8 cellular contexts compared by ENCODE assay signal in the genomic region with DNA sequence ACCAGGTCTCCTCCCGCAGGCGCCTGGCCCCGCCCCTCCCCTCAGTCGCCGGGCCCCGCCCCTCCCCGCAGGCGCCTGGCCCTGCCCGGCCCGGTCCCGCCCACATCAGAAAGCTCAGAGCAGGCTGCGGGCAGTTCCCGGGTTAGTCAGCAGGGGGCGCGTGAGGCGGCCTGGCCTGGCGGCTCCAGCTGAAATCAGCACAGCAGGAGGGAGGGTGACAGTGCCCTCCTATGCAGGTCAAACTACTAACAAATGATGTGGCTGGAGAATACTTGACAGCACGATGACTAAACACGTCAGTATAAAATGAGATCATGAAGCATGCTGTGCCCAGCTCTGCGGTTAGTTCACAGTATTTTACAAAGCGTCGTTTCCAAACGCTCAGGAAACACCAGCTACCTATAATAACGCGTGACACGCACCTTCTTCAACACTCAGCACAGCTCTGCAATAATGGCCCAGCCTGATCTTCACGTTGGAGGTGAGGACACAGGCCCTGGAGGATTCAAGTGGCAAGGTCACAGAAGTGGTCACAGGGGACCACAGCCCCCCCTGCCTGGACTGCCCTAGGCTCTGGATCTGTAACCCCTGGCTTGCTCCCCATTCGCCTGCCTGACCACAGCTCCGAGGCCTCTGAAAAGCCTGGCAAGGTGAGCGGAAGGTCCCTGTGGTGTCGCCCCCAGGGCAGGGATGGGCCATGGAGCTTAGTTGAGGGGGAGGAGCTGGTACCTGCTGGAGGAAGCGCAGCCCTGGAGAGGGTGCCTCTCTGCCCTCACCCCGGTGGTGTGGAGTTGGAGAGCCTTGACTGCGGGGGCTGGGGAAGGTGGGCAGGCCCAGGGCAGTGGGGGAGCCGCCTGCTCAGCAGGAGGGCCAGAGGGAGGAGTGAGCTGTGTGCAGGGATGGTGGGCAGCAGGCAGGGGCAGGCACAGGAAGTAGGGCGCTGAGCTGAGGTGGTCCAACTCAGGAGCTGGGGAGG.
DNase-seq lines count a peak whose midpoint lies in the region; ATAC-seq lines count a peak whose summit lies in the region.

No MANE protein-coding gene starts in this region.

- H3K79me1 ChIP-seq in mesenchymal stem cell (replicated peaks; ENCODE audit: low read length, poor library complexity, severe bottlenecking) = no peaks in the 10 kb centered on the region

- H3K27me3 Mint-ChIP-seq in activated CD8-positive, alpha-beta T cell treated with anti-CD3 and anti-CD28 coated beads, Interleukin-2, amount 10 ng/mL, durations not matched to agents 7 days and 5 days (ENCODE audit: low read depth) = peaks cover 14% of the 10 kb centered on the region

- peaks cover 4% of the 10 kb centered on the region for H3K4me1 ChIP-seq in effector memory CD4-positive, alpha-beta T cell (ENCODE audit: control insufficient read depth, insufficient read depth, low read length, poor library complexity, severe bottlenecking)
- H3K4me1 ChIP-seq in mesenchymal stem cell (ENCODE audit: control insufficient read depth, insufficient read depth, low read depth, low read length) = peaks cover 14% of the 10 kb centered on the region

- no peak overlapping the region for H3K27ac ChIP-seq in effector memory CD4-positive, alpha-beta T cell (ENCODE audit: insufficient read depth, low read length, poor library complexity, severe bottlenecking)
- peak overlapping the region; percentile 9 for H3K27ac ChIP-seq in mesenchymal stem cell (ENCODE audit: low read length, poor library complexity, severe bottlenecking)

- no peak overlapping the region for H3K23ac ChIP-seq in mesenchymal stem cell (ENCODE audit: low read length in 2 of 2)

- no peak overlapping the region for H3K4me3 ChIP-seq in effector memory CD4-positive, alpha-beta T cell (ENCODE audit: insufficient read depth, low read depth, low read length, poor library complexity, severe bottlenecking)
- no peak overlapping the region for H3K4me3 ChIP-seq in mesenchymal stem cell (ENCODE audit: insufficient read depth in 1 of 2, low read depth in 1 of 2, low read length in 2 of 2)

- H3K4me3 Mint-ChIP-seq in activated CD8-positive, alpha-beta T cell treated with anti-CD3 and anti-CD28 coated beads, Interleukin-2, amount 10 ng/mL, durations not matched to agents 7 days and 5 days = peak overlapping the region; percentile 34

- H3K9me3 Mint-ChIP-seq in activated CD8-positive, alpha-beta T cell treated with anti-CD3 and anti-CD28 coated beads, Interleukin-2, amount 10 ng/mL, durations not matched to agents 7 days and 5 days (ENCODE audit: insufficient read depth) = no peaks in the 10 kb centered on the region

- H3K9me3 ChIP-seq in effector memory CD4-positive, alpha-beta T cell (ENCODE audit: control insufficient read depth, low read length) = no peaks in the 10 kb centered on the region
- H3K9me3 ChIP-seq in mesenchymal stem cell (ENCODE audit: control insufficient read depth, low read length) = no peaks in the 10 kb centered on the region

- H2BK120ac ChIP-seq in mesenchymal stem cell (ENCODE audit: low read depth, low read length) = no peak overlapping the region

- H3K14ac ChIP-seq in mesenchymal stem cell (ENCODE audit: low read length in 2 of 2) = no peak overlapping the region

- peaks cover under 1% of the 10 kb centered on the region for H3K27me3 ChIP-seq in effector memory CD4-positive, alpha-beta T cell (replicated peaks; ENCODE audit: control insufficient read depth, insufficient read depth, low read length, poor library complexity, severe bottlenecking)
- peaks cover 31 to 43% of the 10 kb centered on the region in 2 experiments for H3K27me3 ChIP-seq in mesenchymal stem cell (ENCODE audit: control insufficient read depth in 1 of 2, insufficient read depth in 1 of 2, low read length in 2 of 2)

- H3K4me2 ChIP-seq in mesenchymal stem cell (ENCODE audit: low read length, poor library complexity, severe bottlenecking) = no peak overlapping the region

- H2BK15ac ChIP-seq in mesenchymal stem cell (ENCODE audit: low read depth, poor library complexity, severe bottlenecking) = no peak overlapping the region

- POLR2A ChIA-PET in activated CD8-positive, alpha-beta T cell treated with anti-CD3 and anti-CD28 coated beads, Interleukin-2, amount 10 ng/mL, durations not matched to agents 7 days and 5 days (lab: Charles Lee) = interaction anchor here (1.5 kb wide), 1 partner anchor 55 kb away, joined by 5 read pairs; no protein-coding TSS in a partner anchor

- H4K91ac ChIP-seq in mesenchymal stem cell (ENCODE audit: low read length) = no peak overlapping the region

- H3K4me1 Mint-ChIP-seq in activated CD8-positive, alpha-beta T cell treated with anti-CD3 and anti-CD28 coated beads, Interleukin-2, amount 10 ng/mL, durations not matched to agents 7 days and 5 days (ENCODE audit: low read depth) = peaks cover 29% of the 10 kb centered on the region

- no peak overlapping the region for H4K8ac ChIP-seq in mesenchymal stem cell (ENCODE audit: low read length)

- H3K36me3 ChIP-seq in effector memory CD4-positive, alpha-beta T cell (ENCODE audit: control insufficient read depth, insufficient read depth, low read length) = no peaks in the 10 kb centered on the region
- no peaks in the 10 kb centered on the region for H3K36me3 ChIP-seq in mesenchymal stem cell (ENCODE audit: control insufficient read depth in 1 of 2, insufficient read depth in 2 of 2, low read depth in 1 of 2, low read length in 2 of 2)

- CTCF ChIA-PET in activated CD8-positive, alpha-beta T cell treated with anti-CD3 and anti-CD28 coated beads, Interleukin-2, amount 10 ng/mL, durations not matched to agents 7 days and 5 days (lab: Charles Lee) = interaction anchor here (0.6 to 3.4 kb wide), 18 partner anchors 11 to 514 kb away, joined by 3 to 79 read pairs (median 4); no protein-coding TSS in a partner anchor

- H2AFZ ChIP-seq in mesenchymal stem cell (ENCODE audit: low read depth, low read length) = peak overlapping the region; percentile 62

- 10% methylated on average over 36 of the region's 36 CpGs for whole genome bisulfite sequencing in mesenchymal stem cell

- H2BK5ac ChIP-seq in mesenchymal stem cell (ENCODE audit: low read depth, low read length, poor library complexity, severe bottlenecking) = no peak overlapping the region

- peak; percentile 71 for ATAC-seq in GM19324 (IDR thresholded peaks at IDR 0.05; ENCODE audit: low FRiP score, unreplicated experiment)
- peak; percentile 76 for ATAC-seq in HG03521 (IDR thresholded peaks at IDR 0.05; ENCODE audit: unreplicated experiment)
- peak; percentile 90 for ATAC-seq in activated CD8-positive, alpha-beta T cell treated with anti-CD3 and anti-CD28 coated beads, Interleukin-2, amount 10 ng/mL, durations not matched to agents 7 days and 5 days

- H2BK12ac ChIP-seq in mesenchymal stem cell (ENCODE audit: low read length in 2 of 2) = peak overlapping the region in 1 of 2 experiments; percentile 12

- H3K36me3 Mint-ChIP-seq in activated CD8-positive, alpha-beta T cell treated with anti-CD3 and anti-CD28 coated beads, Interleukin-2, amount 10 ng/mL, durations not matched to agents 7 days and 5 days (ENCODE audit: low read depth) = no peaks in the 10 kb centered on the region

- no peak overlapping the region for H2AK5ac ChIP-seq in mesenchymal stem cell (ENCODE audit: low read length, severe bottlenecking)

- H3K27ac Mint-ChIP-seq in activated CD8-positive, alpha-beta T cell treated with anti-CD3 and anti-CD28 coated beads, Interleukin-2, amount 10 ng/mL, durations not matched to agents 7 days and 5 days = peak overlapping the region; percentile 57

- no peak overlapping the region for H3K18ac ChIP-seq in mesenchymal stem cell (ENCODE audit: low read depth in 1 of 2, low read length in 2 of 2)

- DNase-seq in C1 segment of cervical spinal cord (lab: John Stamatoyannopoulos, UW) = peak; percentile 7 to 85 (median 67)
- DNase-seq in NCI-H82 (lab: John Stamatoyannopoulos, UW) = peak; percentile 93
- DNase-seq in activated CD8-positive, alpha-beta T cell treated with anti-CD3 and anti-CD28 coated beads, Interleukin-2, amount 10 ng/mL, durations not matched to agents 7 days and 5 days = peak; percentile 92
- peak; percentile 81 to 82 (median 81) for DNase-seq in effector memory CD4-positive, alpha-beta T cell
- peak; percentile 83 for DNase-seq in mesenchymal stem cell
- DNase-seq in stimulated activated CD8-positive, alpha-beta memory T cell treated with anti-CD3 and anti-CD28 coated beads, Interleukin-15, amount 100 ng/mL, for 48 hours (ENCODE audit: low read depth in 2 of 2) = peak; percentile 87 to 92

- no peak overlapping the region for H3K9ac ChIP-seq in mesenchymal stem cell (ENCODE audit: low read length)

- no peak overlapping the region for H3K4ac ChIP-seq in mesenchymal stem cell (ENCODE audit: low read depth in 1 of 2, low read length in 2 of 2)
